ENCODE assay signal across 15 cellular contexts in genomic region chr2:179850188-179850587, GRCh38. TPM values are rescaled to one million over a fixed set of nuclear protein-coding genes. Genes with fewer than 3 reads are reported as not detected.
DNase-seq lines count a peak whose midpoint lies in the region; ATAC-seq and TF ChIP-seq lines count a peak whose summit lies in the region.
"Had no signal": no experiment of that assay in that cellular context is flagged by ENCODE, and none has a peak within 500 bp of the region (broad histone marks: within the 10 kb centered on the region; RNA-seq: fewer than 3 reads in every experiment).

No MANE protein-coding gene starts in this region.

- DNase-seq in GM03348 (ENCODE audit: low spot score) (peak; percentile 55), RKO (ENCODE audit: low spot score) (peak; percentile 23), epithelial cell of proximal tubule (ENCODE audit: low read depth) (peak; percentile 27), osteocyte (ENCODE audit: extremely low spot score, unreplicated experiment) (no peak), amygdala (lab: John Stamatoyannopoulos, UW) (no peak), psoas muscle (no peak)
- no peak for DNase-seq in activated CD4-positive, alpha-beta memory T cell treated with anti-CD3 and anti-CD28 coated beads for 36 hours
- DNase-seq: heart left ventricle, lower lobe of right lung, NCI-H1092, NCI-H524 treated with DMSO at 0.1 percent for 48 hours had no signal

- H3K9me3 Mint-ChIP-seq in osteocyte (ENCODE audit: unreplicated experiment): no peaks in the 10 kb centered on the region
- no peaks in the 10 kb centered on the region for H3K9me3 Mint-ChIP-seq in activated CD4-positive, alpha-beta memory T cell treated with anti-CD3 and anti-CD28 coated beads for 36 hours
- H3K9me3 Mint-ChIP-seq: activated naive CD4-positive, alpha-beta T cell treated with anti-CD3 and anti-CD28 coated beads, Interleukin-2, amount 50 U/mL, for 72 hours had no signal

- H3K4me3 Mint-ChIP-seq in osteocyte (ENCODE audit: unreplicated experiment): no peak overlapping the region
- no peak overlapping the region for H3K4me3 Mint-ChIP-seq in activated CD4-positive, alpha-beta memory T cell treated with anti-CD3 and anti-CD28 coated beads for 36 hours

- no peaks in the 10 kb centered on the region for H3K36me3 Mint-ChIP-seq in osteocyte (ENCODE audit: unreplicated experiment)
- no peaks in the 10 kb centered on the region for H3K36me3 Mint-ChIP-seq in activated CD4-positive, alpha-beta memory T cell treated with anti-CD3 and anti-CD28 coated beads for 36 hours
- H3K36me3 Mint-ChIP-seq: activated naive CD4-positive, alpha-beta T cell treated with anti-CD3 and anti-CD28 coated beads, Interleukin-2, amount 50 U/mL, for 72 hours had no signal

- H3K27me3 Mint-ChIP-seq in osteocyte (ENCODE audit: unreplicated experiment): peaks cover 39% of the 10 kb centered on the region
- peaks cover 8% of the 10 kb centered on the region for H3K27me3 Mint-ChIP-seq in activated CD4-positive, alpha-beta memory T cell treated with anti-CD3 and anti-CD28 coated beads for 36 hours

- WGBS in psoas muscle, 3 donors: 76 to 89% (median 83%) methylated on average over 1 of the region's 1 CpG

- ATAC-seq in GM21619 (IDR thresholded peaks at IDR 0.05; ENCODE audit: unreplicated experiment): no peak
- ATAC-seq in psoas muscle: no peak
- ATAC-seq: activated naive CD4-positive, alpha-beta T cell treated with anti-CD3 and anti-CD28 coated beads, Interleukin-2, amount 50 U/mL, for 72 hours; heart left ventricle; lower lobe of right lung had no signal

- H3K4me1 Mint-ChIP-seq in osteocyte (ENCODE audit: unreplicated experiment): no peaks in the 10 kb centered on the region
- H3K4me1 Mint-ChIP-seq in activated CD4-positive, alpha-beta memory T cell treated with anti-CD3 and anti-CD28 coated beads for 36 hours (ENCODE audit: low read depth): no peaks in the 10 kb centered on the region

- peak; percentile 58 for TF ChIP-seq CTCF in epithelial cell of proximal tubule (conservative IDR thresholded peaks at IDR 0.05; ENCODE audit: low read depth, low read length)
- TF ChIP-seq CTCF in osteocyte (IDR thresholded peaks at IDR 0.05): peak; percentile 52
- TF ChIP-seq CTCF in psoas muscle (IDR thresholded peaks at IDR 0.05): no peak

- POLR2A ChIA-PET in activated CD4-positive, alpha-beta memory T cell treated with anti-CD3 and anti-CD28 coated beads for 36 hours (lab: Charles Lee): no interaction called here

- H3K27ac Mint-ChIP-seq in osteocyte (ENCODE audit: unreplicated experiment): no peak overlapping the region
- no peak overlapping the region for H3K27ac Mint-ChIP-seq in activated CD4-positive, alpha-beta memory T cell treated with anti-CD3 and anti-CD28 coated beads for 36 hours
- H3K27ac Mint-ChIP-seq: activated naive CD4-positive, alpha-beta T cell treated with anti-CD3 and anti-CD28 coated beads, Interleukin-2, amount 50 U/mL, for 72 hours had no signal

- H3K9me3 ChIP-seq in psoas muscle: no peaks in the 10 kb centered on the region
- H3K9me3 ChIP-seq: heart left ventricle, lower lobe of right lung, neutrophil, thoracic aorta had no signal

- H3K27ac ChIP-seq in psoas muscle: no peak overlapping the region
- H3K27ac ChIP-seq: heart left ventricle, lower lobe of right lung, neutrophil, thoracic aorta had no signal

- H3K4me1 ChIP-seq in psoas muscle: peaks cover 8% of the 10 kb centered on the region
- H3K4me1 ChIP-seq: heart left ventricle, lower lobe of right lung had no signal

- CTCF ChIA-PET in activated CD4-positive, alpha-beta memory T cell treated with anti-CD3 and anti-CD28 coated beads for 36 hours (lab: Charles Lee): no interaction called here

- H3K4me3 ChIP-seq in epithelial cell of proximal tubule (ENCODE audit: low read depth, low read length): no peak overlapping the region
- H3K4me3 ChIP-seq in psoas muscle: no peak overlapping the region
- H3K4me3 ChIP-seq: heart left ventricle, lower lobe of right lung, thoracic aorta had no signal

- H3K27me3 ChIP-seq in psoas muscle (ENCODE audit: insufficient read depth in 3 of 3, low read length in 2 of 3): no peaks in the 10 kb centered on the region
- H3K27me3 ChIP-seq: neutrophil had no signal

- intact Hi-C loops in activated CD4-positive, alpha-beta memory T cell treated with anti-CD3 and anti-CD28 coated beads for 36 hours (cut with micrococcal nuclease): no loop called here
- intact Hi-C loops in psoas muscle (cut with DNase I): no loop called here

- no peaks in the 10 kb centered on the region for H3K36me3 ChIP-seq in psoas muscle (ENCODE audit: insufficient read depth in 1 of 2, low read depth in 1 of 2)
- H3K36me3 ChIP-seq: heart left ventricle, lower lobe of right lung, neutrophil, thoracic aorta had no signal

RNA-seq across cellular contexts. Expression of gene ZNF385B, which starts 11.2 kb away (rescaled TPM):
- total RNA-seq in epithelial cell of proximal tubule: under 0.01 and 0.69 TPM in 2 replicates
- 0.13 and 0.16 TPM in 2 replicates for total RNA-seq in osteocyte
- total RNA-seq in activated CD4-positive, alpha-beta memory T cell treated with anti-CD3 and anti-CD28 coated beads for 36 hours: not detected
- total RNA-seq in psoas muscle: 10 to 100 TPM; 13.6 to 42.9 (median 19.8) TPM
- 10 to 100 TPM in 1 of 3 donors, 1 to 10 TPM in 2; 8.8 to 24.9 (median 9.2) TPM for polyA plus RNA-seq in psoas muscle
- total RNA-seq: activated naive CD4-positive, alpha-beta T cell treated with anti-CD3 and anti-CD28 coated beads, Interleukin-2, amount 50 U/mL, for 72 hours had no signal

Comparison
In these comparisons a context has a peak if more than half of its experiments do, and no peak if none do; other contexts are left out.
1. DNase-seq: peak in GM03348 (single experiment), RKO (single experiment) and epithelial cell of proximal tubule (single experiment); none in osteocyte (single experiment), activated CD4-positive, alpha-beta memory T cell treated with anti-CD3 and anti-CD28 coated beads for 36 hours (single experiment), amygdala (0 of 56) and psoas muscle (0 of 2).